Comparison of ENCODE assay signal across 1 cellular context in the genomic region with DNA sequence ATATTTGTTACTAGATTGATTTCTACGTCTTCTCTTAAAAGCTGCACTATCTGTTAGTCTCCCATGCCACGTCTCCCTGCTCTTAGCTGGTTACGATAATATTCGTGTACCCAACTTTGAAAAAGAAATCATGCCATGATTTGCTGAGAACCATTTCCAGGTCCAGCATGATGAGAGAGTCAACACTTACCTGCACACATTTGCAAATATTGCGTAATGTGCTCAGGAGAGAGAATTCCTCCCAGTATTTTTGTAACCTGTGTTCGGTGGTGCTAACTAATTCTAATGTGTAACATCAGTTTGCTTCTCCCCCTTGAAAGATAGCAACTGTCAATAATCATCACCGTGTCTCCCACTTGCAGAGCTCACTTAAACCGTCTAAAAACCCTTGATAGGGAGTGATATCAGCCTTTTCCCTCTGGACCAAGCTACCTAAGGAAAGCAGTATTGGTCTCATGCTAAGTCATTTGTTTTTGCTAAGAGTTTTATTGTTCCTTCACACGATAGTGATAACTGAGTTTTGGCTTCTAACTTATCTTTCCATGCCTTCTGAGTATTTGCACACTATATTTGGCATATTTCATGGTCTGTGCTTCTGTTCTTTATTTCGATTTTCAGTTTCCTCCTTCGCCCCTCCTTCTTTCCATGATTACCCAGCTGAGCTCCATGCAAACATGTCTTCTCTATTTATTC.
TF ChIP-seq lines count a peak whose summit lies in the region.

No MANE protein-coding gene starts in this region.

TF ChIP-seq in H1, 55 proteins besides CTCF, POLR2A, EP300 and RAD21:
- TF ChIP-seq, protein P1, sequence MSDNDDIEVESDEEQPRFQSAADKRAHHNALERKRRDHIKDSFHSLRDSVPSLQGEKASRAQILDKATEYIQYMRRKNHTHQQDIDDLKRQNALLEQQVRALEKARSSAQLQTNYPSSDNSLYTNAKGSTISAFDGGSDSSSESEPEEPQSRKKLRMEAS (IDR thresholded peaks at IDR 0.05), result no peak
- peak; percentile 86 for TF ChIP-seq CEBPB (IDR thresholded peaks at IDR 0.05; ENCODE audit: low read depth, low read length)
